Comparison of ENCODE assay signal across 25 cellular contexts in the genomic region with DNA sequence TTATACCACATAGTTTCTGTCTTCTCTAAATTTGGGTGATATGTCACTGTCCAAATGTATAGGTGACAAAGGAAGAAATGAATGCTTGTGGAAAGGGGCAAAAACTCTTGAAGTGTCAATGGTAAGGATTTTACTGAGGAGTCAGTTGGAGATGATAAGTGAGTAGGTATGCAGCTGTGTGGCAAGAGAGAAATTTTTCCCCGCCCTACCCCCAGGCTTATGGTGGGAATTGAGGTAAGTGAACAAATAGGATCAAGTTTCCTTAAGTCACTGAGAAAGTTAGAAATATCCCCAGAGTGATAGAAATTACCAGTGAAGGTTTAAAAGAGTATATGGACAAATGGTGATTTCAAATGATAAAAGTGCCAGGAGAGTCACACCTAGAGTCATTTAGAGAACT. TPM values are rescaled to one million over a fixed set of nuclear protein-coding genes. Genes with fewer than 3 reads are reported as not detected.
A peak's percentile ranks its signal among the peaks of the same experiment; 100 is the strongest.
DNase-seq lines count a peak whose midpoint lies in the region; ATAC-seq, FAIRE-seq and TF ChIP-seq lines count a peak whose summit lies in the region.
"Had no signal": no experiment of that assay in that cellular context is flagged by ENCODE, and none has a peak within 500 bp of the region (broad histone marks: within the 10 kb centered on the region; RNA-seq: fewer than 3 reads in every experiment).

No MANE protein-coding gene starts in this region.

- no peaks in the 10 kb centered on the region for H4K20me1 ChIP-seq in HepG2 (ENCODE audit: insufficient read depth, low read length)

- no TSS peak for BruUV-seq in HepG2 (replicated peaks; lab: Mats Ljungman, UMichigan)

- H2BK120ac ChIP-seq in mesendoderm (ENCODE audit: low read depth, low read length): no peak overlapping the region

- peak overlapping the region; percentile 5 for H3K27ac Mint-ChIP-seq in type B pancreatic cell
- no peak overlapping the region for H3K27ac Mint-ChIP-seq in activated CD4-positive, alpha-beta T cell treated with anti-CD3 and anti-CD28 coated beads, Interleukin-2, amount 10 ng/mL, durations not matched to agents 7 days and 5 days

- in situ Hi-C loops in HepG2 (cut with HindIII; ENCODE audit: extremely low pct_ligation_motif_present, low pct_unique_long_range_greater_than_20kb): no loop called here

- POLR2A ChIA-PET in HepG2 (lab: Yijun Ruan, JAX): no interaction called here
- POLR2A ChIA-PET in activated CD4-positive, alpha-beta T cell treated with anti-CD3 and anti-CD28 coated beads, Interleukin-2, amount 10 ng/mL, durations not matched to agents 7 days and 5 days (lab: Charles Lee): no interaction called here

- no peak overlapping the region for H2BK5ac ChIP-seq in mesendoderm (ENCODE audit: low read length)

- no peak overlapping the region for H2AK5ac ChIP-seq in mesendoderm (ENCODE audit: low read length)

- no peak overlapping the region for H3K18ac ChIP-seq in mesendoderm (ENCODE audit: low read length)

- H3K36me3 ChIP-seq in HepG2 (replicated peaks in 1 of 2; ENCODE audit: control insufficient read depth in 1 of 2, insufficient read depth in 2 of 2, low read length in 2 of 2): no peaks in the 10 kb centered on the region
- no peaks in the 10 kb centered on the region for H3K36me3 ChIP-seq in right lobe of liver
- peaks cover 2% of the 10 kb centered on the region for H3K36me3 ChIP-seq in bronchial epithelial cell (ENCODE audit: control insufficient read depth, insufficient read depth, low read length)
- H3K36me3 ChIP-seq in mesendoderm (ENCODE audit: control insufficient read depth, insufficient read depth, low read length): no peaks in the 10 kb centered on the region
- H3K36me3 ChIP-seq: HAP-1 had no signal

- H3K9me3 ChIP-seq in HepG2 (ENCODE audit: low read length) (no peaks in the 10 kb centered on the region), right lobe of liver (no peaks in the 10 kb centered on the region)
- H3K9me3 ChIP-seq: HAP-1 had no signal

- peaks cover 4% of the 10 kb centered on the region for H3K27me3 Mint-ChIP-seq in type B pancreatic cell
- peaks cover 11% of the 10 kb centered on the region for H3K27me3 Mint-ChIP-seq in activated CD4-positive, alpha-beta T cell treated with anti-CD3 and anti-CD28 coated beads, Interleukin-2, amount 10 ng/mL, durations not matched to agents 7 days and 5 days

- no peak for TF ChIP-seq EP300 in HepG2 (IDR thresholded peaks at IDR 0.05; ENCODE audit: low read depth in 2 of 2, low read length in 2 of 2)
- TF ChIP-seq EP300 in HepG2 (CRISPR knock-in tag; IDR thresholded peaks at IDR 0.05; ENCODE audit: borderline replicate concordance): no peak

- peaks cover 28% of the 10 kb centered on the region for H3K36me3 Mint-ChIP-seq in type B pancreatic cell
- no peaks in the 10 kb centered on the region for H3K36me3 Mint-ChIP-seq in activated CD4-positive, alpha-beta T cell treated with anti-CD3 and anti-CD28 coated beads, Interleukin-2, amount 10 ng/mL, durations not matched to agents 7 days and 5 days (ENCODE audit: low read depth)

- peaks cover 7% of the 10 kb centered on the region for H3K79me1 ChIP-seq in mesendoderm (ENCODE audit: low read length)

- TF ChIP-seq POLR2A in HepG2 (IDR thresholded peaks at IDR 0.05; ENCODE audit: insufficient read depth in 1 of 2, low read depth in 2 of 2, low read length in 2 of 2) (no peak), right lobe of liver (IDR thresholded peaks at IDR 0.05) (no peak)

- TF ChIP-seq RAD21 in HepG2 (CRISPR knock-in tag; IDR thresholded peaks at IDR 0.05): no peak

- DNase-seq in HepG2 (ENCODE audit: low spot score) (no peak), right lobe of liver (no peak), bronchial epithelial cell (ENCODE audit: low read depth) (peak; percentile 72), mesendoderm (peak; percentile 63), type B pancreatic cell (ENCODE audit: extremely low spot score, unreplicated experiment) (no peak), 8988T (no peak), A172 (ENCODE audit: low spot score) (no peak)
- DNase-seq in activated CD4-positive, alpha-beta T cell treated with anti-CD3 and anti-CD28 coated beads, Interleukin-2, amount 10 ng/mL, durations not matched to agents 7 days and 5 days: no peak
- DNase-seq: CD8-positive, alpha-beta memory T cell; GM23248; MV-4-11; NCI-H1694 treated with DMSO at 0.1 percent for 48 hours; NCI-H2081 treated with DMSO at 0.1 percent for 48 hours; NCI-H2171 treated with DMSO at 0.1 percent for 48 hours; NCI-H446; NCI-H526 treated with DMSO at 0.1 percent for 48 hours; OCI-M1; Right ventricle myocardium superior had no signal

- peaks cover 43% of the 10 kb centered on the region for H3K4me1 Mint-ChIP-seq in type B pancreatic cell (ENCODE audit: unreplicated experiment)
- H3K4me1 Mint-ChIP-seq in activated CD4-positive, alpha-beta T cell treated with anti-CD3 and anti-CD28 coated beads, Interleukin-2, amount 10 ng/mL, durations not matched to agents 7 days and 5 days: peaks cover 5% of the 10 kb centered on the region

- H3K9me3 Mint-ChIP-seq in type B pancreatic cell: peaks cover 15% of the 10 kb centered on the region
- no peaks in the 10 kb centered on the region for H3K9me3 Mint-ChIP-seq in activated CD4-positive, alpha-beta T cell treated with anti-CD3 and anti-CD28 coated beads, Interleukin-2, amount 10 ng/mL, durations not matched to agents 7 days and 5 days
- H3K9me3 Mint-ChIP-seq: CD8-positive, alpha-beta memory T cell had no signal

- H3K27ac ChIP-seq in HepG2 (ENCODE audit: extremely low read length, insufficient read depth, low read length) (no peak overlapping the region), right lobe of liver (no peak overlapping the region), mesendoderm (ENCODE audit: low read depth, low read length) (no peak overlapping the region)
- H3K27ac ChIP-seq: C4-2B, GM23248, KMS-11 had no signal

- no peaks in the 10 kb centered on the region for H3K4me1 ChIP-seq in HepG2 (ENCODE audit: insufficient read depth, low read length)
- no peaks in the 10 kb centered on the region for H3K4me1 ChIP-seq in right lobe of liver
- peaks cover 10% of the 10 kb centered on the region for H3K4me1 ChIP-seq in mesendoderm (ENCODE audit: control insufficient read depth, low read depth, low read length)

- H3K9ac ChIP-seq in HepG2 (ENCODE audit: insufficient read depth, low read depth, low read length): no peak overlapping the region
- H3K9ac ChIP-seq in mesendoderm (ENCODE audit: low read length): no peak overlapping the region
- H3K9ac ChIP-seq: GM23248, KMS-11 had no signal

- no peak overlapping the region for H2AFZ ChIP-seq in HepG2 (ENCODE audit: low read length)
- H2AFZ ChIP-seq: GM23248 had no signal

- ATAC-seq in HepG2 (no peak), right lobe of liver (no peak)

- no peak overlapping the region for H2BK15ac ChIP-seq in mesendoderm (replicated peaks; ENCODE audit: low read depth)

- TF ChIP-seq CTCF in HepG2 (CRISPR knock-in tag; IDR thresholded peaks at IDR 0.05) (no peak), right lobe of liver (IDR thresholded peaks at IDR 0.05) (no peak), bronchial epithelial cell (IDR thresholded peaks at IDR 0.05; ENCODE audit: insufficient read depth, low read length, severe bottlenecking) (no peak), type B pancreatic cell (conservative IDR thresholded peaks at IDR 0.05) (no peak)

- FAIRE-seq in HepG2 (lab: Jason Lieb, UNC): peak; percentile 28
- FAIRE-seq in bronchial epithelial cell (lab: Jason Lieb, UNC): peak; percentile 76
- FAIRE-seq: A204.1, G401.6, GM19239, RCC 7860 had no signal

- H3K56ac ChIP-seq in mesendoderm (ENCODE audit: low read length): no peak overlapping the region

- H3K27me3 ChIP-seq in HepG2 (ENCODE audit: control insufficient read depth in 1 of 2, insufficient read depth in 2 of 2, low read length in 2 of 2) (no peaks in the 10 kb centered on the region), right lobe of liver (no peaks in the 10 kb centered on the region), bronchial epithelial cell (ENCODE audit: control insufficient read depth, insufficient read depth, low read length) (no peaks in the 10 kb centered on the region), mesendoderm (ENCODE audit: insufficient read depth, low read length, poor library complexity) (no peaks in the 10 kb centered on the region)

- CTCF ChIA-PET in HepG2 (lab: Yijun Ruan, JAX; ENCODE audit: low intra/inter-chr PET ratio, low total read pairs): no interaction called here
- CTCF ChIA-PET in activated CD4-positive, alpha-beta T cell treated with anti-CD3 and anti-CD28 coated beads, Interleukin-2, amount 10 ng/mL, durations not matched to agents 7 days and 5 days (lab: Charles Lee): no interaction called here

- no peak overlapping the region for H3K4ac ChIP-seq in mesendoderm (ENCODE audit: low read depth, low read length)

- no peak overlapping the region for H4K8ac ChIP-seq in mesendoderm (ENCODE audit: low read depth, low read length)

- no peak overlapping the region for H3K4me3 Mint-ChIP-seq in type B pancreatic cell
- no peak overlapping the region for H3K4me3 Mint-ChIP-seq in activated CD4-positive, alpha-beta T cell treated with anti-CD3 and anti-CD28 coated beads, Interleukin-2, amount 10 ng/mL, durations not matched to agents 7 days and 5 days
- H3K4me3 Mint-ChIP-seq: CD8-positive, alpha-beta memory T cell had no signal

- no peak overlapping the region for H4K5ac ChIP-seq in mesendoderm (ENCODE audit: low read length)

- 2% methylated on average over 1 of the region's 1 CpG for WGBS in HepG2 (ENCODE audit: low lambda C conversion rate)
- 100% methylated on average over 1 of the region's 1 CpG for WGBS in right lobe of liver (ENCODE audit: insufficient coverage, low coverage, low lambda C conversion rate, missing lambda C conversion rate)
- WGBS in mesendoderm (ENCODE audit: extremely low coverage, insufficient coverage, low lambda C conversion rate): no CpG with 5 or more reads among the region's 1 CpG

- H3K23ac ChIP-seq in mesendoderm (ENCODE audit: low read length): no peak overlapping the region

- H3K4me2 ChIP-seq in HepG2 (ENCODE audit: low read depth, low read length) (no peak overlapping the region), mesendoderm (ENCODE audit: low read length) (no peak overlapping the region)
- H3K4me2 ChIP-seq: KMS-11 had no signal

- H3K79me2 ChIP-seq in HepG2 (ENCODE audit: insufficient read depth, low read length) (no peaks in the 10 kb centered on the region), mesendoderm (ENCODE audit: control insufficient read depth, insufficient read depth, low read length) (peaks cover 18% of the 10 kb centered on the region)

- no peak overlapping the region for H3K4me3 ChIP-seq in HepG2 (replicated peaks in 1 of 3; ENCODE audit: insufficient read depth in 1 of 3, low read depth in 2 of 3, low read length in 3 of 3)
- H3K4me3 ChIP-seq in right lobe of liver: no peak overlapping the region
- no peak overlapping the region for H3K4me3 ChIP-seq in bronchial epithelial cell (ENCODE audit: low read depth, low read length)
- H3K4me3 ChIP-seq in mesendoderm (ENCODE audit: low read length): no peak overlapping the region
- H3K4me3 ChIP-seq: GM23248, HAP-1 had no signal

- intact Hi-C loops in HepG2 (cut with micrococcal nuclease; ENCODE audit: unreplicated experiment) (no loop called here), right lobe of liver (cut with DNase I) (no loop called here)

RNA-seq across cellular contexts. Expression of a gene that starts 11.8 kb away (rescaled TPM):
- total RNA-seq in HepG2 (2016; rRNA removed; fragmentation: Illumina TruSeq; extraction: Trizol) (3.8 and 4.6 TPM in 2 replicates), right lobe of liver (10 to 100 TPM in 4 of 6 experiments, 1 to 10 TPM in 2; 8.2 to 17.4 (median 12.2) TPM), bronchial epithelial cell (56.6 and 100 TPM in 2 replicates), type B pancreatic cell (ENCODE audit: low replicate concordance) (16.7 and 80.5 TPM in 2 replicates)
- total RNA-seq in HepG2 (2016; cell fraction: cytosol; rRNA removed; fragmentation: Illumina TruSeq; extraction: Trizol; ENCODE audit: low read depth): 1.5 and 2.9 TPM in 2 replicates
- total RNA-seq in HepG2 (2016; cell fraction: insoluble cytoplasmic fraction; rRNA removed; fragmentation: Illumina TruSeq; extraction: Trizol): 4.2 and 4.4 TPM in 2 replicates
- total RNA-seq in HepG2 (2016; cell fraction: membrane; rRNA removed; fragmentation: Illumina TruSeq; extraction: Trizol): 3.7 and 4.2 TPM in 2 replicates
- 10.5 and 11.0 TPM in 2 replicates for total RNA-seq in HepG2 (2016; cell fraction: nucleus; rRNA removed; fragmentation: Illumina TruSeq; extraction: Trizol)
- polyA plus RNA-seq in HepG2 (2011; rRNA removed): 2.6 and 3.0 TPM in 2 replicates
- 1.4 and 1.7 TPM in 2 replicates for polyA plus RNA-seq in HepG2 (2011; cell fraction: cytosol; rRNA removed)
- polyA plus RNA-seq in HepG2 (2011; cell fraction: nucleus; rRNA removed): 5.1 and 5.5 TPM in 2 replicates
- polyA plus RNA-seq in HepG2 (2012): 2.5 and 4.2 TPM in 2 replicates
- polyA plus RNA-seq in HepG2 (2016; cell fraction: cytosol; fragmentation: Illumina TruSeq; extraction: Trizol; ENCODE audit: low read depth): 0.57 and 0.59 TPM in 2 replicates
- 2.2 and 2.4 TPM in 2 replicates for polyA plus RNA-seq in HepG2 (2016; cell fraction: insoluble cytoplasmic fraction; fragmentation: Illumina TruSeq; extraction: Trizol; ENCODE audit: low read depth)
- 1.0 and 1.1 TPM in 2 replicates for polyA plus RNA-seq in HepG2 (2016; cell fraction: membrane; fragmentation: Illumina TruSeq; extraction: Trizol; ENCODE audit: low read depth)
- polyA plus RNA-seq in HepG2 (2016; cell fraction: nucleus; fragmentation: Illumina TruSeq; extraction: Trizol; ENCODE audit: insufficient read depth, low read depth): 4.9 and 5.0 TPM in 2 replicates
- polyA minus RNA-seq in HepG2 (2011; rRNA and poly(A)+ RNA removed; ENCODE audit: low replicate concordance): 4.9 and 12.1 TPM in 2 replicates
- 2.1 TPM in 2 replicates for polyA minus RNA-seq in HepG2 (2011; cell fraction: cytosol; rRNA and poly(A)+ RNA removed)
- polyA minus RNA-seq in HepG2 (2011; cell fraction: nucleus; rRNA and poly(A)+ RNA removed): 21.4 and 23.4 TPM in 2 replicates
- 24.8 TPM for polyA plus RNA-seq in mesendoderm (2013, experiment 1 of 2)
- polyA plus RNA-seq in mesendoderm (2013, experiment 2 of 2): 25.2 TPM
- total RNA-seq in activated CD4-positive, alpha-beta T cell treated with anti-CD3 and anti-CD28 coated beads, Interleukin-2, amount 10 ng/mL, durations not matched to agents 7 days and 5 days: 1 to 10 TPM; 3.6 to 4.2 TPM
- total RNA-seq in A172 (2014; rRNA removed; shearing (Covaris generic)): 32.0 and 40.8 TPM in 2 replicates

Comparison
In these comparisons a context has a peak if more than half of its experiments do, and no peak if none do; other contexts are left out.
1. DNase-seq: peak in bronchial epithelial cell (single experiment) and mesendoderm (single experiment); none in HepG2 (single experiment), right lobe of liver (0 of 3), type B pancreatic cell (single experiment), activated CD4-positive, alpha-beta T cell treated with anti-CD3 and anti-CD28 coated beads, Interleukin-2, amount 10 ng/mL, durations not matched to agents 7 days and 5 days (single experiment), 8988T (single experiment) and A172 (single experiment).